Comparison of ENCODE assay signal across 8 cellular contexts in genomic region chrX:132336172-132336571, GRCh38.
"Had no signal": no experiment of that assay in that cellular context is flagged by ENCODE, and none has a peak within 500 bp of the region (broad histone marks: within the 10 kb centered on the region; RNA-seq: fewer than 3 reads in every experiment).

No MANE protein-coding gene starts in this region.

- FAIRE-seq: HTR-8/SVneo, K562 had no signal

- H3K9ac ChIP-seq: KMS-11 had no signal

- H3K27ac Mint-ChIP-seq: IgD-negative memory B cell had no signal

- H3K4me1 Mint-ChIP-seq: IgD-negative memory B cell had no signal

- DNase-seq: IMR-90, KBM-7, KG1 had no signal

- H3K4me3 ChIP-seq: K562 had no signal

- H3K4me2 ChIP-seq: KMS-11 had no signal

- ATAC-seq: K562 had no signal

- H3K4me3 Mint-ChIP-seq: IgD-negative memory B cell had no signal

- H3K27ac ChIP-seq: HL-60, KMS-11 had no signal
